Comparison of ENCODE assay signal across 9 cellular contexts in genomic region chr11:121452609-121453150, GRCh38.
DNase-seq lines count a peak whose midpoint lies in the region; ATAC-seq, FAIRE-seq and TF ChIP-seq lines count a peak whose summit lies in the region.
"Had no signal": no experiment of that assay in that cellular context is flagged by ENCODE, and none has a peak within 500 bp of the region (broad histone marks: within the 10 kb centered on the region; RNA-seq: fewer than 3 reads in every experiment).

TSS of gene SORL1-AS1 (minus strand) at chr11:121452967.

- no peaks in the 10 kb centered on the region for H3K27me3 Mint-ChIP-seq in activated naive CD4-positive, alpha-beta T cell treated with anti-CD3 and anti-CD28 coated beads, Interleukin-2, amount 10 ng/mL, durations not matched to agents 7 days and 5 days

- H3K79me2 ChIP-seq in smooth muscle cell (ENCODE audit: low read depth) = no peaks in the 10 kb centered on the region

- ATAC-seq in HG02623 (IDR thresholded peaks at IDR 0.05; ENCODE audit: unreplicated experiment) (peak; percentile 13), right cardiac atrium (peak in 1 of 2 donors; percentile 22), HG03457 (IDR thresholded peaks at IDR 0.05; ENCODE audit: unreplicated experiment) (no peak)

- peak within 1 kb of the TSS; percentile 84 for H3K4me3 Mint-ChIP-seq in activated naive CD4-positive, alpha-beta T cell treated with anti-CD3 and anti-CD28 coated beads, Interleukin-2, amount 10 ng/mL, durations not matched to agents 7 days and 5 days

- peak within 1 kb of the TSS; percentile 94 for H3K27ac Mint-ChIP-seq in activated naive CD4-positive, alpha-beta T cell treated with anti-CD3 and anti-CD28 coated beads, Interleukin-2, amount 10 ng/mL, durations not matched to agents 7 days and 5 days

- peak within 1 kb of the TSS; percentile 94 for H3K4me2 ChIP-seq in smooth muscle cell

- no peaks in the 10 kb centered on the region for H3K9me3 ChIP-seq in right cardiac atrium (ENCODE audit: control insufficient read depth, low read length)
- no peaks in the 10 kb centered on the region for H3K9me3 ChIP-seq in smooth muscle cell (replicated peaks; ENCODE audit: low read depth)

- H3K4me3 ChIP-seq in right cardiac atrium (ENCODE audit: low read length) (peak within 1 kb of the TSS; percentile 37), smooth muscle cell (peak within 1 kb of the TSS; percentile 86)

- peak; percentile 83 for TF ChIP-seq POLR2A in GM12891 (IDR thresholded peaks at IDR 0.05; ENCODE audit: low read depth, low read length)

- H3K27ac ChIP-seq in right cardiac atrium (ENCODE audit: low read length) = no peak within 1 kb of the TSS
- H3K27ac ChIP-seq in smooth muscle cell (ENCODE audit: low read depth) = no peak within 1 kb of the TSS

- H3F3A ChIP-seq in smooth muscle cell (ENCODE audit: low read depth) = no peaks in the 10 kb centered on the region

- peaks cover 2% of the 10 kb centered on the region for H3K4me1 ChIP-seq in right cardiac atrium (ENCODE audit: control insufficient read depth, insufficient read depth, low read length)
- peaks cover 11% of the 10 kb centered on the region for H3K4me1 ChIP-seq in smooth muscle cell (ENCODE audit: low read depth)

- CTCF ChIA-PET in activated naive CD4-positive, alpha-beta T cell treated with anti-CD3 and anti-CD28 coated beads, Interleukin-2, amount 10 ng/mL, durations not matched to agents 7 days and 5 days (lab: Charles Lee) = interaction anchor here (1.1 to 4.9 kb wide), 5 partner anchors 12 to 129 kb away, joined by 3 to 63 read pairs (median 6); no protein-coding TSS in a partner anchor

- intact Hi-C loops in right cardiac atrium (cut with DNase I) = loop anchor here in 2 of 4 donors (5.0 to 10.0 kb wide), 2 partner anchors 122 to 125 kb away; no protein-coding TSS in a partner anchor

- peaks cover 63% of the 10 kb centered on the region for H3K36me3 Mint-ChIP-seq in activated naive CD4-positive, alpha-beta T cell treated with anti-CD3 and anti-CD28 coated beads, Interleukin-2, amount 10 ng/mL, durations not matched to agents 7 days and 5 days

- no peaks in the 10 kb centered on the region for H3K36me3 ChIP-seq in smooth muscle cell (ENCODE audit: low read depth)

- H2AFZ ChIP-seq in smooth muscle cell (ENCODE audit: low read depth) = peak within 1 kb of the TSS; percentile 98

- FAIRE-seq in GM12891 (lab: Jason Lieb, UNC) = no peak
- FAIRE-seq: TTC549 had no signal

- H3K27me3 ChIP-seq in right cardiac atrium (ENCODE audit: control insufficient read depth, insufficient read depth) = no peaks in the 10 kb centered on the region
- H3K27me3 ChIP-seq in smooth muscle cell (ENCODE audit: low read depth) = peaks cover 8% of the 10 kb centered on the region

- H3K9ac ChIP-seq in smooth muscle cell (ENCODE audit: low read depth) = no peak within 1 kb of the TSS

- peaks cover 85% of the 10 kb centered on the region for H3K4me1 Mint-ChIP-seq in activated naive CD4-positive, alpha-beta T cell treated with anti-CD3 and anti-CD28 coated beads, Interleukin-2, amount 10 ng/mL, durations not matched to agents 7 days and 5 days

- no peaks in the 10 kb centered on the region for H4K20me1 ChIP-seq in smooth muscle cell (ENCODE audit: low read depth)

- DNase-seq in GM12891 (ENCODE audit: insufficient read length, low spot score) (no peak), NCI-H748 treated with DMSO at 0.1 percent for 48 hours (lab: John Stamatoyannopoulos, UW) (peak; percentile 16), right cardiac atrium (no peak), smooth muscle cell (lab: John Stamatoyannopoulos, UW; ENCODE audit: unreplicated experiment) (no peak), mesenteric fat pad (ENCODE audit: low spot score) (no peak)
- DNase-seq in activated naive CD4-positive, alpha-beta T cell treated with anti-CD3 and anti-CD28 coated beads, Interleukin-2, amount 10 ng/mL, durations not matched to agents 7 days and 5 days = peak; percentile 65

- 6% methylated on average over 21 of the region's 21 CpGs for WGBS in right cardiac atrium
- WGBS in smooth muscle cell (ENCODE audit: low lambda C conversion rate) = 6% methylated on average over 20 of the region's 21 CpGs

- TF ChIP-seq CTCF in smooth muscle cell (IDR thresholded peaks at IDR 0.05; ENCODE audit: borderline replicate concordance, insufficient read depth, poor library complexity, severe bottlenecking) = no peak

- no peaks in the 10 kb centered on the region for H3K9me3 Mint-ChIP-seq in activated naive CD4-positive, alpha-beta T cell treated with anti-CD3 and anti-CD28 coated beads, Interleukin-2, amount 10 ng/mL, durations not matched to agents 7 days and 5 days

TF ChIP-seq in GM12891, 5 proteins besides CTCF, POLR2A, EP300 and RAD21:
- TF ChIP-seq TAF1 (IDR thresholded peaks at IDR 0.05; ENCODE audit: low read depth, low read length) (peak; percentile 47; the same call in 1 of the 2 replicates), POU2F2 (IDR thresholded peaks at IDR 0.05; ENCODE audit: low read depth, low read length) (0 out of 2 replicates have a peak, but pooled peaks have one; percentile 30), PAX5 (IDR thresholded peaks at IDR 0.05; ENCODE audit: insufficient read depth, low read length, severe bottlenecking) (no peak), SPI1 (IDR thresholded peaks at IDR 0.05; ENCODE audit: low read depth, low read length) (peak; percentile 41), POLR2AphosphoS5 (IDR thresholded peaks at IDR 0.05; ENCODE audit: low read depth, low read length) (peak; percentile 55; the same call in 1 of the 2 replicates)

Comparison
In these comparisons a context has a peak if more than half of its experiments do, and no peak if none do; other contexts are left out.
1. DNase-seq: peak in NCI-H748 treated with DMSO at 0.1 percent for 48 hours (single experiment) and activated naive CD4-positive, alpha-beta T cell treated with anti-CD3 and anti-CD28 coated beads, Interleukin-2, amount 10 ng/mL, durations not matched to agents 7 days and 5 days (single experiment); none in GM12891 (single experiment), right cardiac atrium (0 of 3), smooth muscle cell (single experiment) and mesenteric fat pad (single experiment).